Comparison of ENCODE assay signal across 14 cellular contexts in the genomic region with DNA sequence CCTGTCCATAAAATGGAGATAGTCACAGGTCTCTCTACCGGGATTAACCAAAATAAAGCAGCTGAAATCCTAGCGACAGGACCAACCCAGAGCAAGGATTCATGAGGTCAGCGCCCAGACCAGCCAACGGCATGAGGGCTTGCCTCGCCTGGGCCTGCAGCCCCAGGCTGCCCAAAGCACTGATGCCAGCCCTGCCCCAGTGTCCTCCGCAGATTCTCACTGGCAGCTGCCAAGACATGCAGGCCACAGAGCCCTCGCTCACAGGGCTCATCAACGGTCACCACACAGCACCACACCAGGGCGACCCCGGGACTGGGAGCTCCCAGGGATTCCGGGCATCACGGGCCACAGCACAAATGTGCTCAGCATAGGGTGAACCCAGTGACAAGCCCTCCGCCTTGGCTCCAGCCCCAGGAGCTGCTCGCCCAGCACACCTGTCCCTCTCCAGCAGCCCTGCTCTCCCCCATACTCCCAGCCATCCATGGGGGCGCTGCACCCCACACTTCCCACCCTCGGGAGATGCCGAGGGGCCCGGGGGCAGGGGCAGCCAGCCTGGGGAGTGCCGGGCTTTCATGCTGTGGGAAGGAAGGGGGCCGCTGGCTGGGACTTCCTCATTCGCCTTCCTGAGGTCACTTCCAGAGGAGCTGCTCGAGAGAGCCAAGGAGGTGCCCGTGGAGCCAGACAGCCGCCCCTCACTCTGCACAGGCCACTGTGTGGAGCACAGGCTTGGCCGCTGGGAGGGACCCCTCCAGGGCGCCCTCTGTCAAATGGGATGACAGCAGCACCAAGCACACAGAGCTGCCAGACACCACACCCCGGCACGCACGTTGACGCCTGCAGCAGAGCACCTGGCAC. TPM values are rescaled to one million over a fixed set of nuclear protein-coding genes. Genes with fewer than 3 reads are reported as not detected.
DNase-seq lines count a peak whose midpoint lies in the region; ATAC-seq and TF ChIP-seq lines count a peak whose summit lies in the region.
"Had no signal": no experiment of that assay in that cellular context is flagged by ENCODE, and none has a peak within 500 bp of the region (broad histone marks: within the 10 kb centered on the region; RNA-seq: fewer than 3 reads in every experiment).

No MANE protein-coding gene starts in this region.

- H3K27ac ChIP-seq in esophagus muscularis mucosa (replicated peaks in 1 of 4) (peak overlapping the region; percentile 59 to 80 (median 72)), skeletal muscle tissue (ENCODE audit: low read depth, low read length) (peak overlapping the region; percentile 87)
- H3K27ac ChIP-seq: colonic mucosa had no signal

- DNase-seq in G401 (ENCODE audit: low spot score) (peak; percentile 51), NT2/D1 (ENCODE audit: low read depth, low spot score) (no peak), esophagus muscularis mucosa (ENCODE audit: extremely low spot score) (no peak), GM10266 (ENCODE audit: extremely low spot score) (no peak)
- DNase-seq in central memory CD4-positive, alpha-beta T cell: no peak
- DNase-seq: activated CD4-positive, alpha-beta T cell treated with anti-CD3 and anti-CD28 coated beads, Interleukin-2, amount 50 U/mL, for 4 hours; Calu3; colonic mucosa; NCI-H2171; OCI-M1; T-cell had no signal

- 60% methylated on average over 1 of the region's 30 CpGs for WGBS in esophagus muscularis mucosa

- H3K27me3 ChIP-seq in NT2/D1 (ENCODE audit: insufficient read depth, insufficient read length): no peaks in the 10 kb centered on the region
- no peaks in the 10 kb centered on the region for H3K27me3 ChIP-seq in esophagus muscularis mucosa
- no peaks in the 10 kb centered on the region for H3K27me3 ChIP-seq in skeletal muscle tissue (ENCODE audit: control insufficient read depth in 3 of 3, insufficient read depth in 3 of 3, low read length in 3 of 3)
- H3K27me3 ChIP-seq: colonic mucosa, right atrium auricular region had no signal

- no peak for ATAC-seq in HG02759 (IDR thresholded peaks at IDR 0.05; ENCODE audit: unreplicated experiment)

- intact Hi-C loops in esophagus muscularis mucosa (cut with DNase I): no loop called here

- H3K36me3 ChIP-seq in NT2/D1 (ENCODE audit: insufficient read depth, insufficient read length, low read length) (peaks cover 89% of the 10 kb centered on the region), esophagus muscularis mucosa (peaks cover 29 to 82% (median 70%) of the 10 kb centered on the region in 4 donors), skeletal muscle tissue (ENCODE audit: control insufficient read depth in 3 of 3, insufficient read depth in 3 of 3, low read length in 3 of 3) (peaks cover 30 to 40% (median 31%) of the 10 kb centered on the region in 3 donors)

- H3K9me3 ChIP-seq in NT2/D1 (ENCODE audit: insufficient read depth, low read length): no peaks in the 10 kb centered on the region
- H3K9me3 ChIP-seq in esophagus muscularis mucosa: no peaks in the 10 kb centered on the region
- H3K9me3 ChIP-seq in skeletal muscle tissue (ENCODE audit: control insufficient read depth in 3 of 3, low read length in 3 of 3): no peaks in the 10 kb centered on the region
- H3K9me3 ChIP-seq: colonic mucosa, right atrium auricular region had no signal

- no peak for TF ChIP-seq POLR2A in esophagus muscularis mucosa (IDR thresholded peaks at IDR 0.05; ENCODE audit: low read depth)

- H3K4me1 ChIP-seq in NT2/D1 (ENCODE audit: insufficient read depth, insufficient read length): peaks cover 25% of the 10 kb centered on the region
- peaks cover 32 to 48% (median 40%) of the 10 kb centered on the region in 4 donors for H3K4me1 ChIP-seq in esophagus muscularis mucosa
- H3K4me1 ChIP-seq in skeletal muscle tissue (ENCODE audit: control insufficient read depth in 3 of 3, insufficient read depth in 3 of 3, low read length in 3 of 3): peaks cover 25 to 40% (median 34%) of the 10 kb centered on the region in 3 donors

- H3K4me3 ChIP-seq in NT2/D1 (ENCODE audit: insufficient read length, low read depth) (no peak overlapping the region), esophagus muscularis mucosa (no peak overlapping the region), skeletal muscle tissue (ENCODE audit: low read length in 3 of 3) (no peak overlapping the region)
- H3K4me3 ChIP-seq: colonic mucosa, right atrium auricular region had no signal

- no peak for TF ChIP-seq EP300 in esophagus muscularis mucosa (IDR thresholded peaks at IDR 0.05)

- TF ChIP-seq CTCF in esophagus muscularis mucosa (IDR thresholded peaks at IDR 0.05) (no peak), GM10266 (IDR thresholded peaks at IDR 0.05; ENCODE audit: control insufficient read depth, insufficient read depth, low read depth, missing control alignments) (no peak)

- H3K9ac ChIP-seq in NT2/D1 (ENCODE audit: insufficient read length, low read depth) (peak overlapping the region; percentile 43), skeletal muscle tissue (ENCODE audit: low read depth in 1 of 3, low read length in 3 of 3) (peak overlapping the region in 2 of 3 donors; percentile 59 to 76)

- in situ Hi-C loops in G401 (cut with HindIII; ENCODE audit: low sequenced_read_pairs): no loop called here

RNA-seq across cellular contexts. Expression of gene RAB35, which starts 14.1 kb away (rescaled TPM):
- 50.1 and 52.7 TPM in 2 replicates for total RNA-seq in G401 (2014; rRNA removed; shearing (Covaris generic))
- total RNA-seq in esophagus muscularis mucosa: 10 to 100 TPM; 18.7 to 45.9 (median 38.3) TPM
- 15.1 TPM for total RNA-seq in skeletal muscle tissue
